ENCODE assay signal across 14 cellular contexts in genomic region chr21:25903599-25903998, GRCh38.
A peak's percentile ranks its signal among the peaks of the same experiment; 100 is the strongest.
DNase-seq lines count a peak whose midpoint lies in the region; ATAC-seq, FAIRE-seq and TF ChIP-seq lines count a peak whose summit lies in the region.
"Had no signal": no experiment of that assay in that cellular context is flagged by ENCODE, and none has a peak within 500 bp of the region (broad histone marks: within the 10 kb centered on the region; RNA-seq: fewer than 3 reads in every experiment).

No MANE protein-coding gene starts in this region.

- no peaks in the 10 kb centered on the region for H3K9me3 ChIP-seq in lower lobe of right lung
- H3K9me3 ChIP-seq in CD4-positive, alpha-beta T cell (ENCODE audit: control insufficient read depth, low read length) = no peaks in the 10 kb centered on the region

- no peak for DNase-seq in GM12891 (ENCODE audit: insufficient read length, low spot score)
- peak; percentile 97 for DNase-seq in NOMO-1 treated with DMSO at 0.1 percent for 48 hours (lab: John Stamatoyannopoulos, UW; ENCODE audit: unreplicated experiment)
- no peak for DNase-seq in lower lobe of right lung
- DNase-seq in NCI-H187 (lab: John Stamatoyannopoulos, UW) = no peak
- DNase-seq in NCI-H2196 (lab: John Stamatoyannopoulos, UW; ENCODE audit: unreplicated experiment) = no peak
- DNase-seq in activated naive CD4-positive, alpha-beta T cell treated with anti-CD3 and anti-CD28 coated beads, Interleukin-2, amount 10 ng/mL, durations not matched to agents 7 days and 5 days = no peak
- DNase-seq in CD4-positive, alpha-beta T cell = no peak
- DNase-seq: CD4-positive, CD25-positive, alpha-beta regulatory T cell; glutamatergic neuron; natural killer cell; NCI-H146; SHP77 treated with DMSO at 0.1 percent for 48 hours had no signal

- no peak overlapping the region for H3K27ac ChIP-seq in lower lobe of right lung
- no peak overlapping the region for H3K27ac ChIP-seq in CD4-positive, alpha-beta T cell (ENCODE audit: low read depth, low read length)

- no peaks in the 10 kb centered on the region for H3K27me3 Mint-ChIP-seq in activated naive CD4-positive, alpha-beta T cell treated with anti-CD3 and anti-CD28 coated beads, Interleukin-2, amount 10 ng/mL, durations not matched to agents 7 days and 5 days
- H3K27me3 Mint-ChIP-seq in CD4-positive, alpha-beta T cell = no peaks in the 10 kb centered on the region
- H3K27me3 Mint-ChIP-seq: CD4-positive, CD25-positive, alpha-beta regulatory T cell had no signal

- no peaks in the 10 kb centered on the region for H3K36me3 Mint-ChIP-seq in activated naive CD4-positive, alpha-beta T cell treated with anti-CD3 and anti-CD28 coated beads, Interleukin-2, amount 10 ng/mL, durations not matched to agents 7 days and 5 days
- H3K36me3 Mint-ChIP-seq in CD4-positive, alpha-beta T cell (ENCODE audit: low read depth) = peaks cover 18% of the 10 kb centered on the region
- H3K36me3 Mint-ChIP-seq: CD4-positive, CD25-positive, alpha-beta regulatory T cell; natural killer cell had no signal

- no peaks in the 10 kb centered on the region for H3K4me1 ChIP-seq in lower lobe of right lung

- no peaks in the 10 kb centered on the region for H3K9me3 Mint-ChIP-seq in activated naive CD4-positive, alpha-beta T cell treated with anti-CD3 and anti-CD28 coated beads, Interleukin-2, amount 10 ng/mL, durations not matched to agents 7 days and 5 days
- H3K9me3 Mint-ChIP-seq in CD4-positive, alpha-beta T cell = no peaks in the 10 kb centered on the region
- H3K9me3 Mint-ChIP-seq: CD4-positive, CD25-positive, alpha-beta regulatory T cell; natural killer cell had no signal

- H3K27me3 ChIP-seq in lower lobe of right lung (ENCODE audit: low read depth) = no peaks in the 10 kb centered on the region
- H3K27me3 ChIP-seq in CD4-positive, alpha-beta T cell (ENCODE audit: control insufficient read depth, insufficient read depth, low read length) = no peaks in the 10 kb centered on the region

- no peak overlapping the region for H3K4me3 ChIP-seq in lower lobe of right lung

- TF ChIP-seq POLR2A in GM12891 (IDR thresholded peaks at IDR 0.05; ENCODE audit: low read depth, low read length) = no peak

- no peaks in the 10 kb centered on the region for H3K36me3 ChIP-seq in lower lobe of right lung

- CTCF ChIA-PET in activated naive CD4-positive, alpha-beta T cell treated with anti-CD3 and anti-CD28 coated beads, Interleukin-2, amount 10 ng/mL, durations not matched to agents 7 days and 5 days (lab: Charles Lee) = no interaction called here
- CTCF ChIA-PET in CD4-positive, alpha-beta T cell (lab: Charles Lee) = no interaction called here

- TF ChIP-seq CTCF in lower lobe of right lung (IDR thresholded peaks at IDR 0.05) = no peak
- TF ChIP-seq CTCF in CD4-positive, alpha-beta T cell (IDR thresholded peaks at IDR 0.05) = no peak

- no peak overlapping the region for H3K4me3 Mint-ChIP-seq in activated naive CD4-positive, alpha-beta T cell treated with anti-CD3 and anti-CD28 coated beads, Interleukin-2, amount 10 ng/mL, durations not matched to agents 7 days and 5 days
- H3K4me3 Mint-ChIP-seq in CD4-positive, alpha-beta T cell = no peak overlapping the region
- H3K4me3 Mint-ChIP-seq: CD4-positive, CD25-positive, alpha-beta regulatory T cell; natural killer cell had no signal

- POLR2A ChIA-PET in CD4-positive, alpha-beta T cell (lab: Charles Lee) = no interaction called here

- no peaks in the 10 kb centered on the region for H3K4me1 Mint-ChIP-seq in activated naive CD4-positive, alpha-beta T cell treated with anti-CD3 and anti-CD28 coated beads, Interleukin-2, amount 10 ng/mL, durations not matched to agents 7 days and 5 days
- no peaks in the 10 kb centered on the region for H3K4me1 Mint-ChIP-seq in CD4-positive, alpha-beta T cell (ENCODE audit: low read depth)
- H3K4me1 Mint-ChIP-seq: CD4-positive, CD25-positive, alpha-beta regulatory T cell; natural killer cell had no signal

- H3K27ac Mint-ChIP-seq in activated naive CD4-positive, alpha-beta T cell treated with anti-CD3 and anti-CD28 coated beads, Interleukin-2, amount 10 ng/mL, durations not matched to agents 7 days and 5 days = no peak overlapping the region
- no peak overlapping the region for H3K27ac Mint-ChIP-seq in CD4-positive, alpha-beta T cell
- H3K27ac Mint-ChIP-seq: CD4-positive, CD25-positive, alpha-beta regulatory T cell; natural killer cell had no signal

- no peak for FAIRE-seq in GM12891 (lab: Jason Lieb, UNC)
- FAIRE-seq: urothelium cell line had no signal

- intact Hi-C loops in lower lobe of right lung (cut with DNase I) = no loop called here
- intact Hi-C loops in CD4-positive, alpha-beta T cell (cut with DNase I, micrococcal nuclease) = no loop called here

- ATAC-seq in GM21825 (IDR thresholded peaks at IDR 0.05; ENCODE audit: unreplicated experiment) = peak; percentile 66
- peak; percentile 41 to 55 for ATAC-seq in lower lobe of right lung
- ATAC-seq in CD4-positive, alpha-beta T cell (ENCODE audit: poor library complexity) = no peak

TF ChIP-seq in GM12891, 5 proteins besides CTCF, POLR2A, EP300 and RAD21:
- peak; percentile 39; the same call in 1 of the 2 replicates for TF ChIP-seq SPI1 (IDR thresholded peaks at IDR 0.05; ENCODE audit: low read depth, low read length)
- no peak for TF ChIP-seq POU2F2 (IDR thresholded peaks at IDR 0.05; ENCODE audit: low read depth, low read length)
TF ChIP-seq in GM12891: peak in this region for 1.
